1 cellular context compared by ENCODE assay signal in genomic region chr5:135211791-135212190, GRCh38.
TF ChIP-seq lines count a peak whose summit lies in the region.

No MANE protein-coding gene starts in this region.

TF ChIP-seq in IMR-90, 13 proteins besides CTCF, POLR2A, EP300 and RAD21:
- TF ChIP-seq USF2 (IDR thresholded peaks at IDR 0.05; ENCODE audit: low read depth, low read length) (no peak), RCOR1 (IDR thresholded peaks at IDR 0.05; ENCODE audit: insufficient replicate concordance, low read length) (no peak), RFX5 (IDR thresholded peaks at IDR 0.05; ENCODE audit: low read depth, low read length) (no peak), CEBPB (IDR thresholded peaks at IDR 0.05; ENCODE audit: low read depth, low read length) (no peak), NFE2L2 (IDR thresholded peaks at IDR 0.05; ENCODE audit: low read depth, low read length) (no peak), SMC3 (IDR thresholded peaks at IDR 0.05; ENCODE audit: low read depth, low read length) (no peak), CHD1 (IDR thresholded peaks at IDR 0.05; ENCODE audit: low read depth, low read length) (no peak), MAZ (IDR thresholded peaks at IDR 0.05; ENCODE audit: borderline replicate concordance, low read depth, low read length) (no peak), BHLHE40 (IDR thresholded peaks at IDR 0.05; ENCODE audit: low read depth, low read length) (no peak), ELK1 (IDR thresholded peaks at IDR 0.05; ENCODE audit: borderline replicate concordance, low read depth, low read length) (no peak), MAFK (IDR thresholded peaks at IDR 0.05; ENCODE audit: low read depth, low read length) (no peak), MXI1 (IDR thresholded peaks at IDR 0.05; ENCODE audit: borderline replicate concordance, low read depth, low read length) (no peak), FOS (IDR thresholded peaks at IDR 0.05; ENCODE audit: low read depth, low read length) (no peak)
